Comparison of ENCODE assay signal across 31 cellular contexts in the genomic region with DNA sequence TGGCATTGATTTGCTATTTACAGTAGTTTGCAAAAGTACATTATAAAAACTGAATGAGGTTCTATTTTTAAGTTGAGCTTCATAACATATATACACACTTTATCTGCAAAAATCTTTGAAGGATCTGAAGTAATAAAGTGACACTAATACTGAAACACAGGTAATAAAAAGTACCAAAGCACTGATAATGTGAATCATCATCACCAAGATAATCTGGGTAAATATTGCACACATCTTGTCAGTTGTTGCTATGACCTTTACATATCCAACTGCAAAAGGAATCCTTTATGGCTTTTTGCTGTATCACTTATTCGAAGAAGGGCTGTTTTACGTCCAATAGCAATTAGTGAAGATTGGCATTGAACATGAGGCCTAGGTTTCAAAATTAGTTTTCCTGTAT. TPM values are rescaled to one million over a fixed set of nuclear protein-coding genes. Genes with fewer than 3 reads are reported as not detected.
"Had no signal": no experiment of that assay in that cellular context is flagged by ENCODE, and none has a peak within 500 bp of the region (broad histone marks: within the 10 kb centered on the region; RNA-seq: fewer than 3 reads in every experiment).

No MANE protein-coding gene starts in this region.

- H3K4me2 ChIP-seq: smooth muscle cell had no signal

- H3K27ac ChIP-seq: colonic mucosa, epithelial cell of prostate, gastrocnemius medialis, parathyroid adenoma, suprapubic skin, transverse colon, upper lobe of right lung, uterus had no signal

- H3K27me3 ChIP-seq: colonic mucosa, gastrocnemius medialis, suprapubic skin, transverse colon, upper lobe of right lung, uterus had no signal

- H2AFZ ChIP-seq: parathyroid adenoma had no signal

- H3K4me1 ChIP-seq: colonic mucosa, gastrocnemius medialis, parathyroid adenoma, suprapubic skin, transverse colon, upper lobe of right lung, uterus had no signal

- H3K4me3 ChIP-seq: colonic mucosa, gastrocnemius medialis, lung, mucosa of descending colon, smooth muscle cell, suprapubic skin, transverse colon, upper lobe of right lung, uterus had no signal

- H3K79me2 ChIP-seq: parathyroid adenoma had no signal

- H3K9me3 ChIP-seq: colonic mucosa, gastrocnemius medialis, mucosa of descending colon, suprapubic skin, transverse colon, upper lobe of right lung, uterus had no signal

- H3K9ac ChIP-seq: parathyroid adenoma had no signal

- H3K36me3 ChIP-seq: colonic mucosa, gastrocnemius medialis, suprapubic skin, transverse colon, upper lobe of right lung, uterus had no signal

- ATAC-seq: esophagus mucosa; gastrocnemius medialis; left lobe of liver; mucosa of descending colon; natural killer cell treated with Interleukin-12 subunit alpha and Interleukin-12 subunit beta and Interleukin-15 and Interleukin-18, amount 100 ng/mL, for 72 hours; sciatic nerve; stimulated activated naive CD8-positive, alpha-beta T cell treated with anti-CD3 and anti-CD28 coated beads, Interleukin-15, amount 100 ng/mL, for 72 hours; upper lobe of right lung had no signal

- DNase-seq: colonic mucosa; effector CD8-positive, alpha-beta T cell; endodermal cell; gastrocnemius medialis; head of caudate nucleus; hippocampal formation; immature natural killer cell; islet precursor cell; mucosa of descending colon; naive B cell; stimulated activated CD4-positive, alpha-beta T cell treated with anti-CD3 and anti-CD28 coated beads, Interleukin-12 subunit alpha, Interleukin-12 subunit beta, amount 100 ng/mL, for 4 hours; stimulated activated CD4-positive, alpha-beta T cell treated with anti-CD3 and anti-CD28 coated beads, Interleukin-1b, Interleukin-23, amount 100 ng/mL, for 48 hours; stimulated activated CD4-positive, alpha-beta T cell treated with anti-CD3 and anti-CD28 coated beads, Interleukin-4, amount 100 ng/mL, for 1 hour; stimulated activated CD8-positive, alpha-beta memory T cell treated with anti-CD3 and anti-CD28 coated beads, Interleukin-4, amount 100 ng/mL, for 48 hours; stimulated activated naive CD4-positive, alpha-beta T cell; stimulated activated naive CD8-positive, alpha-beta T cell treated with anti-CD3 and anti-CD28 coated beads, Interleukin-15, amount 100 ng/mL, for 72 hours; transverse colon; upper lobe of right lung; uterus had no signal

RNA-seq across cellular contexts. Expression of a gene that starts 59.3 kb away (rescaled TPM):
- total RNA-seq: colonic mucosa; esophagus mucosa; gastrocnemius medialis; glomerular endothelial cell; left lobe of liver; liver; natural killer cell treated with Interleukin-12 subunit alpha and Interleukin-12 subunit beta and Interleukin-15 and Interleukin-18, amount 100 ng/mL, for 72 hours; osteoblast; smooth muscle cell; suprapubic skin; transverse colon; upper lobe of right lung had no signal
- polyA plus RNA-seq: immature natural killer cell, liver had no signal
